In genomic region chrX:119468186-119468929, GRCh38 we compare ENCODE assay signal across 1 cellular context.
TF ChIP-seq lines count a peak whose summit lies in the region.

Gene SLC25A5, plus strand, starts transcription at chrX:119468444. Its CDS starts 72 bp downstream, at chrX:119468516.

TF ChIP-seq in HepG2, 621 proteins besides CTCF, POLR2A, EP300 and RAD21 (continued from another document and continues in another):
- no peak for TF ChIP-seq ELK4 (CRISPR knock-in tag; IDR thresholded peaks at IDR 0.05; ENCODE audit: borderline replicate concordance)
- no peak for TF ChIP-seq ZNF121 (CRISPR knock-in tag; IDR thresholded peaks at IDR 0.05)
- peak; percentile 61; the same call in 1 of the 2 replicates for TF ChIP-seq ZFP91 (CRISPR knock-in tag; IDR thresholded peaks at IDR 0.05; ENCODE audit: borderline replicate concordance)
- peak; percentile 70; the same call in 1 of the 2 replicates for TF ChIP-seq GABPB1 (CRISPR knock-in tag; IDR thresholded peaks at IDR 0.05)
- no peak for TF ChIP-seq SMARCC2 (IDR thresholded peaks at IDR 0.05)
- TF ChIP-seq ZNF30 (CRISPR knock-in tag; IDR thresholded peaks at IDR 0.05), result no peak
- no peak for TF ChIP-seq MEF2D (CRISPR knock-in tag; IDR thresholded peaks at IDR 0.05)
- peak; percentile 86 for TF ChIP-seq RBFOX2 (IDR thresholded peaks at IDR 0.05; ENCODE audit: low read depth, low read length)
- peak; percentile 67; the same call in 1 of the 2 replicates for TF ChIP-seq HNF4A (CRISPR knock-in tag; IDR thresholded peaks at IDR 0.05)
- TF ChIP-seq ZNF567 (CRISPR knock-in tag; IDR thresholded peaks at IDR 0.05; ENCODE audit: borderline replicate concordance), result no peak
- TF ChIP-seq ELF1 (CRISPR knock-in tag; IDR thresholded peaks at IDR 0.05), result peak; percentile 65; the same call in 1 of the 2 replicates
- TF ChIP-seq TFE3 (CRISPR knock-in tag; IDR thresholded peaks at IDR 0.05), result peak; percentile 18; the same call in 1 of the 2 replicates
- TF ChIP-seq POLR2AphosphoS5 (IDR thresholded peaks at IDR 0.05; ENCODE audit: low read depth, low read length), result peak; percentile 78
- TF ChIP-seq ZNF205 (CRISPR knock-in tag; IDR thresholded peaks at IDR 0.05), result no peak
- no peak for TF ChIP-seq WIZ (CRISPR knock-in tag; IDR thresholded peaks at IDR 0.05)
- no peak for TF ChIP-seq TCF12 (IDR thresholded peaks at IDR 0.05)
- TF ChIP-seq TCF12 (CRISPR knock-in tag; IDR thresholded peaks at IDR 0.05), result no peak
- TF ChIP-seq NR2F2 (IDR thresholded peaks at IDR 0.05; ENCODE audit: borderline replicate concordance, low read depth), result no peak
- 0 out of 4 replicates have a peak, but pooled peaks of 1 of the 2 experiments have one; percentile 12 for TF ChIP-seq HMGXB4 (CRISPR knock-in tag; IDR thresholded peaks at IDR 0.05; ENCODE audit: borderline replicate concordance in 1 of 2, low read depth in 1 of 2)
- TF ChIP-seq ZNF496 (CRISPR knock-in tag; IDR thresholded peaks at IDR 0.05; ENCODE audit: insufficient replicate concordance), result no peak
- no peak for TF ChIP-seq ATAD3A (CRISPR knock-in tag; IDR thresholded peaks at IDR 0.05)
- peak; percentile 20; the same call in 1 of the 2 replicates for TF ChIP-seq KDM5B (CRISPR knock-in tag; IDR thresholded peaks at IDR 0.05; ENCODE audit: borderline replicate concordance)
- peak; percentile 24; the same call in 1 of the 2 replicates for TF ChIP-seq KDM2A (CRISPR knock-in tag; IDR thresholded peaks at IDR 0.05; ENCODE audit: borderline replicate concordance, low read depth)
- peak in 1 of 2 experiments; percentile 54; a peak in 1 of 4 replicates for TF ChIP-seq KLF16 (CRISPR knock-in tag; IDR thresholded peaks at IDR 0.05)
- TF ChIP-seq CAMTA2 (CRISPR knock-in tag; IDR thresholded peaks at IDR 0.05; ENCODE audit: borderline replicate concordance), result no peak
- peak; percentile 21; the same call in 1 of the 2 replicates for TF ChIP-seq ARID4A (CRISPR knock-in tag; IDR thresholded peaks at IDR 0.05; ENCODE audit: borderline replicate concordance)
- TF ChIP-seq HNRNPLL (IDR thresholded peaks at IDR 0.05; ENCODE audit: low read depth, low read length, poor library complexity, severe bottlenecking), result peak; percentile 10
- no peak for TF ChIP-seq ZNF335 (CRISPR knock-in tag; IDR thresholded peaks at IDR 0.05)
- no peak for TF ChIP-seq ELF4 (CRISPR knock-in tag; IDR thresholded peaks at IDR 0.05; ENCODE audit: borderline replicate concordance)
- TF ChIP-seq SMAD9 (CRISPR knock-in tag; IDR thresholded peaks at IDR 0.05), result no peak
- TF ChIP-seq GATA4 (IDR thresholded peaks at IDR 0.05; ENCODE audit: borderline replicate concordance, low read depth), result peak; percentile 29; the same call in 1 of the 2 replicates
- TF ChIP-seq RARA (CRISPR knock-in tag; IDR thresholded peaks at IDR 0.05), result peak; percentile 37; the same call in 1 of the 2 replicates
- no peak for TF ChIP-seq ZNF275 (CRISPR knock-in tag; IDR thresholded peaks at IDR 0.05; ENCODE audit: borderline replicate concordance)
- no peak for TF ChIP-seq KDM6A (CRISPR knock-in tag; IDR thresholded peaks at IDR 0.05; ENCODE audit: low read depth)
- no peak for TF ChIP-seq BRCA1 (CRISPR knock-in tag; IDR thresholded peaks at IDR 0.05)
- TF ChIP-seq ZNF282 (IDR thresholded peaks at IDR 0.05; ENCODE audit: partially characterized antibody), result no peak
- no peak for TF ChIP-seq SYNCRIP (IDR thresholded peaks at IDR 0.05; ENCODE audit: insufficient read depth, low read depth, low read length)
- TF ChIP-seq ZBTB1 (CRISPR knock-in tag; IDR thresholded peaks at IDR 0.05; ENCODE audit: borderline replicate concordance), result no peak
- peak; percentile 19; the same call in 1 of the 2 replicates for TF ChIP-seq YEATS4 (CRISPR knock-in tag; IDR thresholded peaks at IDR 0.05; ENCODE audit: borderline replicate concordance)
- no peak for TF ChIP-seq NR1H2 (CRISPR knock-in tag; IDR thresholded peaks at IDR 0.05; ENCODE audit: borderline replicate concordance, low read depth)
- TF ChIP-seq ZBTB44 (CRISPR knock-in tag; IDR thresholded peaks at IDR 0.05), result no peak
- TF ChIP-seq DPF2 (CRISPR knock-in tag; IDR thresholded peaks at IDR 0.05; ENCODE audit: borderline replicate concordance, low read depth), result no peak
- no peak for TF ChIP-seq REPIN1 (CRISPR knock-in tag; IDR thresholded peaks at IDR 0.05; ENCODE audit: borderline replicate concordance, low read depth)
- no peak for TF ChIP-seq CENPT (CRISPR knock-in tag; IDR thresholded peaks at IDR 0.05; ENCODE audit: low read depth)
- no peak for TF ChIP-seq ZNF280D (CRISPR knock-in tag; IDR thresholded peaks at IDR 0.05)
- TF ChIP-seq BCL6 (CRISPR knock-in tag; IDR thresholded peaks at IDR 0.05), result no peak
